Comparison of ENCODE assay signal across 1 cellular context in genomic region chr7:7745966-7746365, GRCh38.
TF ChIP-seq lines count a peak whose summit lies in the region.

No MANE protein-coding gene starts in this region.

TF ChIP-seq in K562, 482 proteins besides CTCF, POLR2A, EP300 and RAD21 (continued from another document):
- TF ChIP-seq ZFP91 (CRISPR knock-in tag; IDR thresholded peaks at IDR 0.05) (no peak), ZNF655 (CRISPR knock-in tag; IDR thresholded peaks at IDR 0.05) (no peak), DPF2 (IDR thresholded peaks at IDR 0.05) (no peak)
